ENCODE assay signal across 16 cellular contexts in the genomic region with DNA sequence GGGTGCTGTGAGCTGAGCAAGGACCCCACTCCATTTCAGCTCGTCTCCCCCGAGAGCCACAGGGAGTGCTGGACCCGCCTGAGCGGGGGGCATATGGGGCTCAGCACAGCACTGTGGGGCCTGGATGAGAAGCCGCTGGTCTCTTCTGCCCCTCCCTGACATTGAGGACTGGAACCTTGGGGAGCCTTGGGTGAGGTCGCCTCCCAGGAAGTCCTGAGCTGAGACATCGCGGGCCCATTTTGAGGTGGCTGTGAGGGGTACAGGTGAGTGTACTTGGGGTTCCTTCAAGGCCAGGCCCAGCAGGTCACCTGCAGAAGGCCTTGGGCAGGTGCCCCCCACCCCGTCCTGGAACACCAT. TPM values are rescaled to one million over a fixed set of nuclear protein-coding genes. Genes with fewer than 3 reads are reported as not detected.
"Had no signal": no experiment of that assay in that cellular context is flagged by ENCODE, and none has a peak within 500 bp of the region (broad histone marks: within the 10 kb centered on the region; RNA-seq: fewer than 3 reads in every experiment).

No MANE protein-coding gene starts in this region.

- H3K27ac ChIP-seq: esophagus squamous epithelium, left lung, ovary, stomach, thyroid gland had no signal

- H3K4me1 ChIP-seq: esophagus squamous epithelium, left lung had no signal

- H3K27me3 Mint-ChIP-seq: activated naive CD8-positive, alpha-beta T cell had no signal

- H3K9me3 Mint-ChIP-seq: memory B cell, nephron had no signal

- H3K36me3 ChIP-seq: esophagus squamous epithelium, left lung, ovary, stomach, thyroid gland had no signal

- H3K9me3 ChIP-seq: esophagus squamous epithelium, left lung, ovary, stomach, thyroid gland had no signal

- ATAC-seq: left lung had no signal

- H3K27me3 ChIP-seq: ovary, thyroid gland had no signal

- H3K4me3 ChIP-seq: esophagus squamous epithelium, left lung, ovary, stomach, thyroid gland had no signal

- H3K36me3 Mint-ChIP-seq: activated naive CD8-positive, alpha-beta T cell; memory B cell had no signal

- DNase-seq: activated gamma-delta T cell; anterior cingulate cortex; esophagus squamous epithelium; foreskin fibroblast; ovary; stimulated activated CD4-positive, alpha-beta T cell treated with anti-CD3 and anti-CD28 coated beads, Interleukin-4, amount 100 ng/mL, for 4 hours; stomach; T1000; thyroid gland had no signal

- H3K4me3 Mint-ChIP-seq: activated naive CD8-positive, alpha-beta T cell; memory B cell; nephron had no signal

- H3K27ac Mint-ChIP-seq: activated naive CD8-positive, alpha-beta T cell; memory B cell; nephron had no signal

RNA-seq across cellular contexts. Expression of a gene that starts 3.1 kb away (rescaled TPM):
- total RNA-seq: bronchial epithelial cell, esophagus squamous epithelium, left lung, ovary, renal cortical epithelial cell, skeletal muscle tissue, stomach, thyroid gland had no signal
- polyA plus RNA-seq: ovary, stomach had no signal

RNA-seq across cellular contexts. Expression of a gene that starts 5.9 kb away (rescaled TPM):
- total RNA-seq: bronchial epithelial cell, esophagus squamous epithelium, left lung, renal cortical epithelial cell, skeletal muscle tissue had no signal
- polyA plus RNA-seq: ovary had no signal
